ENCODE assay signal across 8 cellular contexts in the genomic region with DNA sequence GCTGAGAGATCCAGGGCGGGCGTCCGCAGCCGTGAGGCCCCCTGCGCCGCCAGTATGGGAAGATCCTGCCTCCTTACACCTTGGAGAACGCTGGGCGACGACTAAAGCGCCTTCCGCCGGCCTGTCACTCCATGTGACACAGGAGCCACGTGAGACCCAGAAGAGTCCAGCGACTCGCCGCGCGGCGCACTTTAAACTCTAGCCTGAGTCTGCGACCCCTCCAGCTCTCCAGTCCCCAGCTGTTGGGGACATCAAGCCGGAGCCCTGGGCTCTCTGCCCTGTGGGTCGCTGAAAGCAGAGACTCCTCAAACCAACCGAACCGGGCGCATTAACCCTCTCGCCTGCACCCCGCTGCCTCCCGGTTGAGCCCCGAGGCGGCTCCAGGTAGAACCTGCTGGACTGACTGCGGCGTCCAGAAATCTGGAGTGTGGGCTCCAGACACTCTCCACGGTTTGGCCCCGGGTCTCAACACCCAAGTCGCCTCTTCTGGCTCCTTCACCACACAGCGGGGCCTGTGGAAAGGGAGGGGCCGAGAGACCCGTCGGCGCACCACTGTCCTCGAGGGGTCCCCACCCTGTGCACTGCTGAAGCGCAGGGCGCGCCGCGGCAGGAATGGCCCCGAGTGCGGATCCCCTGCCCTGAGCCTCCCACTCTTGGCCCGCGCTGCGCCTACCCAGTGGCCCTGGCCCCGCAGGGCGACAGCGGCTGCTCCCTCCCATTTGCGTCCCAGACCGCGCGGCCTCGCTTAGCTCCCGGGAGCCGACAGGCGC. TPM values are rescaled to one million over a fixed set of nuclear protein-coding genes. Genes with fewer than 3 reads are reported as not detected.
A peak's percentile ranks its signal among the peaks of the same experiment; 100 is the strongest.
DNase-seq lines count a peak whose midpoint lies in the region; ATAC-seq lines count a peak whose summit lies in the region.

No MANE protein-coding gene starts in this region.

- in situ Hi-C loops in G401 (cut with HindIII; ENCODE audit: low sequenced_read_pairs), result no loop called here

- ATAC-seq in left ventricle myocardium superior (peak; percentile 6), HG02678 (IDR thresholded peaks at IDR 0.05; ENCODE audit: unreplicated experiment) (no peak), GM18498 (IDR thresholded peaks at IDR 0.05; ENCODE audit: unreplicated experiment) (no peak), GM18519 (IDR thresholded peaks at IDR 0.05; ENCODE audit: low FRiP score, unreplicated experiment) (no peak)

- peaks cover 14% of the 10 kb centered on the region for H3K27me3 ChIP-seq in rectal smooth muscle tissue (ENCODE audit: control insufficient read depth, insufficient read depth, low read length)

- peak overlapping the region; percentile 35 for H3K4me3 ChIP-seq in rectal smooth muscle tissue (ENCODE audit: low read length)

- peaks cover 8% of the 10 kb centered on the region for H3K4me1 ChIP-seq in rectal smooth muscle tissue (ENCODE audit: control insufficient read depth, insufficient read depth, low read length)

- peak; percentile 38 for DNase-seq in G401 (ENCODE audit: low spot score)
- peak; percentile 78 for DNase-seq in activated CD8-positive, alpha-beta memory T cell treated with anti-CD3 and anti-CD28 coated beads, Interleukin-2, amount 50 U/mL, for 48 hours
- peak; percentile 63 for DNase-seq in left ventricle myocardium superior
- DNase-seq in NK-92 treated with Interleukin-12 subunit alpha and Interleukin-12 subunit beta, amount 100 ng/mL, for 24 hours (lab: John Stamatoyannopoulos, UW), result no peak

- intact Hi-C loops in left ventricle myocardium superior (cut with micrococcal nuclease), result loop anchor here (10.0 kb wide), 1 partner anchor 738 kb away; no protein-coding TSS in a partner anchor

- H3K27ac ChIP-seq in rectal smooth muscle tissue (ENCODE audit: low read depth, low read length), result no peak overlapping the region

- H3K9ac ChIP-seq in rectal smooth muscle tissue (ENCODE audit: low read length), result no peak overlapping the region

- H3K36me3 ChIP-seq in rectal smooth muscle tissue (ENCODE audit: control insufficient read depth, insufficient read depth, low read length), result no peaks in the 10 kb centered on the region

RNA-seq across cellular contexts. Expression of a gene that starts 1.8 kb away (rescaled TPM):
- total RNA-seq in G401 (2014; rRNA removed; shearing (Covaris generic)), result 0.06 TPM in 1 of 2 replicates, not detected in the other
- total RNA-seq in left ventricle myocardium superior, result 11.0 TPM

Comparison
In these comparisons a context has a peak if more than half of its experiments do, and no peak if none do; other contexts are left out.
1. RNA of a gene that starts 1.8 kb away (total RNA-seq): 11.0 TPM in left ventricle myocardium superior (single experiment); 0.06 TPM in G401; every median in the first group is over 10 times any median in the second.